ENCODE assay signal across 13 cellular contexts in the genomic region with DNA sequence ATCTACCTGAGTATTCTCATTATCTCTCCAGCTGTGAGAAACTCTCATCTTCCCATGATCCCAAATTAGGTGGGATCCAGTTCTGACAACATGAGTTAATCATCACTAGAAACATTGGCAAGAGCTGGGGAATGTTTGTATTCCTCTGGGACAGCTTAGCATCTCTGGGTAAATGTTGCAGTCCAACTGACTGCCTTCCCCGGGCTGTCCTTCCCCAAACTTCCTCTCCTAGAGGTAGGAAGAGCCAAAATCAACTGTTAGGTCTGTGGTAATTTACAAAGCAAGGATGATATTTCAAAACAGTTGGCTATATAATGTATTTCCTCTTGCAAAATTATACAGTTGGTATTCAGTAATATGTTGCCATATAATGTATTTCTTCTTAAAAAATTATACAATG.
DNase-seq lines count a peak whose midpoint lies in the region; ATAC-seq, FAIRE-seq and TF ChIP-seq lines count a peak whose summit lies in the region.
"Had no signal": no experiment of that assay in that cellular context is flagged by ENCODE, and none has a peak within 500 bp of the region (broad histone marks: within the 10 kb centered on the region; RNA-seq: fewer than 3 reads in every experiment).

No MANE protein-coding gene starts in this region.

- H2AFZ ChIP-seq in fibroblast of lung (ENCODE audit: low read length), result no peak overlapping the region

- H3K27me3 Mint-ChIP-seq in mesothelial cell of epicardium (ENCODE audit: low read depth), result no peaks in the 10 kb centered on the region

- FAIRE-seq in pancreas (lab: Jason Lieb, UNC), result no peak
- FAIRE-seq: H54, keratinocyte had no signal

- DNase-seq in NCI-H69 (lab: John Stamatoyannopoulos, UW), result peak; percentile 4
- DNase-seq in fibroblast of lung (ENCODE audit: low read depth in 2 of 2), result peak; percentile 34 to 82
- no peak for DNase-seq in pancreas
- no peak for DNase-seq in activated gamma-delta T cell treated with Interleukin-2 at 50 U/mL for 16 hours
- no peak for DNase-seq in glomerular visceral epithelial cell (ENCODE audit: extremely low spot score)
- DNase-seq in mesothelial cell of epicardium (ENCODE audit: low spot score in 2 of 2, unreplicated experiment in 2 of 2), result no peak
- DNase-seq: activated T-cell treated with anti-CD3 and anti-CD28 coated beads for 4 hours, cortex of kidney had no signal

- H3K36me3 Mint-ChIP-seq in mesothelial cell of epicardium, result peaks cover 5% of the 10 kb centered on the region

- ATAC-seq in pancreas (peak in 3 of 4 donors; percentile 50 to 68 (median 66)), GM18909 (IDR thresholded peaks at IDR 0.05; ENCODE audit: poor library complexity, unreplicated experiment) (no peak)

- H3K9me3 ChIP-seq in BLaER1 treated with 17β-estradiol and CSF1 and Interleukin-3, amounts not matched to agents 10 nM and 100 nM (replicated peaks in 1 of 11), result no peaks in the 10 kb centered on the region
- H3K9me3 ChIP-seq in fibroblast of lung (ENCODE audit: control insufficient read depth, insufficient read depth, low read depth, low read length) (no peaks in the 10 kb centered on the region), pancreas (no peaks in the 10 kb centered on the region)

- peak overlapping the region in 9 of 11 experiments; percentile 63 to 82 (median 78); a peak in 18 of 22 replicates for H3K4me2 ChIP-seq in BLaER1 treated with 17β-estradiol and CSF1 and Interleukin-3, amounts not matched to agents 10 nM and 100 nM
- H3K4me2 ChIP-seq in fibroblast of lung (ENCODE audit: extremely low read depth, insufficient read depth, low read length), result no peak overlapping the region

- TF ChIP-seq CTCF in fibroblast of lung (conservative IDR thresholded peaks at IDR 0.05 in 1 of 2, IDR thresholded peaks at IDR 0.05 in 1 of 2; ENCODE audit: low read depth in 1 of 2, low read length in 2 of 2), result no peak
- no peak for TF ChIP-seq CTCF in pancreas (IDR thresholded peaks at IDR 0.05)
- TF ChIP-seq CTCF in mesothelial cell of epicardium (IDR thresholded peaks at IDR 0.05; ENCODE audit: unreplicated experiment), result no peak

- H3K4me1 Mint-ChIP-seq in mesothelial cell of epicardium, result peaks cover 2% of the 10 kb centered on the region

- H3K4me3 ChIP-seq in BLaER1 treated with 17β-estradiol and CSF1 and Interleukin-3, amounts not matched to agents 10 nM and 100 nM, result no peak overlapping the region
- no peak overlapping the region for H3K4me3 ChIP-seq in fibroblast of lung (replicated peaks in 1 of 4; ENCODE audit: control extremely low read depth in 1 of 4, insufficient read depth in 1 of 4, low read depth in 3 of 4, low read length in 4 of 4)
- no peak overlapping the region for H3K4me3 ChIP-seq in pancreas

- H4K20me1 ChIP-seq in BLaER1 treated with 17β-estradiol and CSF1 and Interleukin-3, amounts not matched to agents 10 nM and 100 nM, result peaks cover 0 to 55% (median 8%) of the 10 kb centered on the region in 11 experiments; a peak in 8 of 22 replicates
- H4K20me1 ChIP-seq in fibroblast of lung (ENCODE audit: control insufficient read depth, extremely low read depth, insufficient read depth, low read length), result no peaks in the 10 kb centered on the region

- H3K9me3 Mint-ChIP-seq in mesothelial cell of epicardium, result no peaks in the 10 kb centered on the region
- H3K9me3 Mint-ChIP-seq: T-helper 1 cell treated with Interleukin-12 subunit alpha and Interleukin-12 subunit beta and Interleukin-4 antibody, amounts not matched to agents 30 μg/mL and 1 μg/mL, for 36 hours had no signal

- H3K27ac Mint-ChIP-seq in mesothelial cell of epicardium, result no peak overlapping the region
- H3K27ac Mint-ChIP-seq: T-helper 1 cell treated with Interleukin-12 subunit alpha and Interleukin-12 subunit beta and Interleukin-4 antibody, amounts not matched to agents 30 μg/mL and 1 μg/mL, for 36 hours had no signal

- peaks cover 47 to 93% (median 80%) of the 10 kb centered on the region in 11 experiments for H3K36me3 ChIP-seq in BLaER1 treated with 17β-estradiol and CSF1 and Interleukin-3, amounts not matched to agents 10 nM and 100 nM
- peaks cover 4% of the 10 kb centered on the region for H3K36me3 ChIP-seq in fibroblast of lung (ENCODE audit: control insufficient read depth, insufficient read depth, low read length)
- no peaks in the 10 kb centered on the region for H3K36me3 ChIP-seq in pancreas

- H3K27ac ChIP-seq in BLaER1 treated with 17β-estradiol and CSF1 and Interleukin-3, amounts not matched to agents 10 nM and 100 nM, result peak overlapping the region in 6 of 11 experiments; percentile 5 to 57 (median 40); a peak in 6 of 22 replicates
- H3K27ac ChIP-seq in fibroblast of lung (ENCODE audit: insufficient read depth, low read length), result peak overlapping the region; percentile 48
- H3K27ac ChIP-seq in pancreas, result no peak overlapping the region

- peaks cover 21 to 87% (median 73%) of the 10 kb centered on the region in 10 experiments for H3K4me1 ChIP-seq in BLaER1 treated with 17β-estradiol and CSF1 and Interleukin-3, amounts not matched to agents 10 nM and 100 nM
- peaks cover 47% of the 10 kb centered on the region for H3K4me1 ChIP-seq in fibroblast of lung (ENCODE audit: control insufficient read depth, extremely low read depth, insufficient read depth, low read length)
- H3K4me1 ChIP-seq in pancreas, result peaks cover 0 to 5% (median 0%) of the 10 kb centered on the region in 3 donors

- no peak overlapping the region for H3K4me3 Mint-ChIP-seq in mesothelial cell of epicardium
- H3K4me3 Mint-ChIP-seq: T-helper 1 cell treated with Interleukin-12 subunit alpha and Interleukin-12 subunit beta and Interleukin-4 antibody, amounts not matched to agents 30 μg/mL and 1 μg/mL, for 36 hours had no signal

- 12 to 46% methylated on average over 1 of the region's 1 CpG for WGBS in pancreas, 2 donors

- H3K27me3 ChIP-seq in BLaER1 treated with 17β-estradiol and CSF1 and Interleukin-3, amounts not matched to agents 10 nM and 100 nM, result no peaks in the 10 kb centered on the region
- H3K27me3 ChIP-seq in fibroblast of lung (ENCODE audit: control insufficient read depth, insufficient read depth, low read length), result no peaks in the 10 kb centered on the region
- no peaks in the 10 kb centered on the region for H3K27me3 ChIP-seq in pancreas

- intact Hi-C loops in pancreas (cut with DNase I), result no loop called here

- no peaks in the 10 kb centered on the region for H3K79me2 ChIP-seq in fibroblast of lung (ENCODE audit: control insufficient read depth, insufficient read depth, low read length)

- no peak overlapping the region for H3K9ac ChIP-seq in BLaER1 treated with 17β-estradiol and CSF1 and Interleukin-3, amounts not matched to agents 10 nM and 100 nM
- H3K9ac ChIP-seq in fibroblast of lung (ENCODE audit: insufficient read depth, low read length), result no peak overlapping the region

Comparison
In these comparisons a context has a peak if more than half of its experiments do, and no peak if none do; other contexts are left out.
1. H3K27ac ChIP-seq: peak in BLaER1 treated with 17β-estradiol and CSF1 and Interleukin-3, amounts not matched to agents 10 nM and 100 nM (6 of 11) and fibroblast of lung (single experiment); none in pancreas (0 of 4).
2. DNase-seq: peak in NCI-H69 (single experiment) and fibroblast of lung (2 of 2); none in pancreas (0 of 6), activated gamma-delta T cell treated with Interleukin-2 at 50 U/mL for 16 hours (single experiment), glomerular visceral epithelial cell (single experiment) and mesothelial cell of epicardium (0 of 2).